ENCODE assay signal across 8 cellular contexts in the genomic region with DNA sequence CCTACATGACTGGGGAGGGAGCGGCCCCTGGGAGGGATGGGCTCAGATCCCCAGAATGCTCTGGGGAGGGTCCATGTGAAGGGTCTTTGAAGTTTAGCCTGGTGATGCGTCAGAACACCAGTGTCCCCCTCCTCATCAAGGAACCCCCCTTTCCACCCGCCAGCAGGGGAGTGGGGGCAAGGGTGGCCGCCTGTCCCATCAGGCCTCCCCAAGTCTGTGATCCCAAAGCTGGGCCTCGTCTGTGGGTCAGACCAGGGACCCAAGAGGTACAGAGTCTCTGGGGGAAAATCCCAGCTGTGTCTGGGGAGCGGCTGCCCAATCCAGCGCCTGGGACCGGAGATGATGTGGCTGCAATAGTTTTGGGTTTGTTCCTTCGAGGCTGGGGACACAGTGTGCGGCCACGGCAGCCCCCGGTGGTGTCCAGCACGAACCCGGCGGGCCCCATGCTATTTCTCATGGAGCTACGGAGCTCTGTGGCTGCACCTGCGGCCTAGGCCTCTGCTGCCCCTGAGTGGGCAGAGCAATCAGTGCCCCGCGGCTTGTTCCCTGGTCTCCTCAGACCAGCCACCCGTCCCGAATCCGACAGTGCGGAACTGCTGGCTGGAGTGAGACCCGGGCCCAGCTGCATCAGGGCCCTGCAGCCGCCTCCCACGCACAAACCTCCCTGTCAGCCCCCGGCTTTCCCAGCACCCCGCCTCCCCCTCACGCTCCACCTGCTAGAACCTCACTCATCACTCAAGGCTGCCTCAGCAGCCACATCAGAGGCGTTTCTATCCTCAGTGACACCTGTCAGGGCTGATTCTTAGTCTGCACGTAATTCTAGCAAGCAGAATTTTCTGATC. TPM values are rescaled to one million over a fixed set of nuclear protein-coding genes. Genes with fewer than 3 reads are reported as not detected.
DNase-seq lines count a peak whose midpoint lies in the region; ATAC-seq and TF ChIP-seq lines count a peak whose summit lies in the region.

No MANE protein-coding gene starts in this region.

- H3K36me3 Mint-ChIP-seq in neural crest cell (ENCODE audit: low read depth) = no peaks in the 10 kb centered on the region

- no peak for TF ChIP-seq CTCF in neural crest cell (conservative IDR thresholded peaks at IDR 0.05)

- H3K27me3 Mint-ChIP-seq in neural crest cell (ENCODE audit: low read depth) = no peaks in the 10 kb centered on the region

- peak; percentile 74 for DNase-seq in COLO668 (lab: John Stamatoyannopoulos, UW; ENCODE audit: unreplicated experiment)
- peak; percentile 86 for DNase-seq in NCI-H1694 treated with DMSO at 0.1 percent for 48 hours (lab: John Stamatoyannopoulos, UW)
- DNase-seq in activated T-cell treated with anti-CD3 and anti-CD28 coated beads, Interleukin-2, amount 50 U/mL, for 1 hour = peak; percentile 76
- no peak for DNase-seq in neural crest cell (ENCODE audit: low read depth, low spot score)
- DNase-seq in SKM-1 (lab: John Stamatoyannopoulos, UW; ENCODE audit: unreplicated experiment) = no peak
- DNase-seq in cortex of kidney (lab: John Stamatoyannopoulos, UW) = no peak
- no peak for DNase-seq in dedifferentiated amniotic fluid mesenchymal stem cell (ENCODE audit: extremely low spot score)

- no peak overlapping the region for H3K4me3 Mint-ChIP-seq in neural crest cell

- H3K9me3 Mint-ChIP-seq in neural crest cell = no peaks in the 10 kb centered on the region

- H3K4me1 Mint-ChIP-seq in neural crest cell = no peaks in the 10 kb centered on the region

- H3K27ac Mint-ChIP-seq in neural crest cell (ENCODE audit: unreplicated experiment) = peak overlapping the region; percentile 50

- no peak for ATAC-seq in HG03025 (IDR thresholded peaks at IDR 0.05; ENCODE audit: low FRiP score, unreplicated experiment)

RNA-seq across cellular contexts. Expression of gene SARDH, which starts 29.2 kb away (rescaled TPM):
- total RNA-seq in neural crest cell = 4.5 and 4.6 TPM in 2 replicates

Comparison
In these comparisons a context has a peak if more than half of its experiments do, and no peak if none do; other contexts are left out.
1. DNase-seq: peak in COLO668 (single experiment), NCI-H1694 treated with DMSO at 0.1 percent for 48 hours (single experiment) and activated T-cell treated with anti-CD3 and anti-CD28 coated beads, Interleukin-2, amount 50 U/mL, for 1 hour (single experiment); none in neural crest cell (single experiment), SKM-1 (single experiment), cortex of kidney (single experiment) and dedifferentiated amniotic fluid mesenchymal stem cell (single experiment).